14 cellular contexts compared by ENCODE assay signal in the genomic region with DNA sequence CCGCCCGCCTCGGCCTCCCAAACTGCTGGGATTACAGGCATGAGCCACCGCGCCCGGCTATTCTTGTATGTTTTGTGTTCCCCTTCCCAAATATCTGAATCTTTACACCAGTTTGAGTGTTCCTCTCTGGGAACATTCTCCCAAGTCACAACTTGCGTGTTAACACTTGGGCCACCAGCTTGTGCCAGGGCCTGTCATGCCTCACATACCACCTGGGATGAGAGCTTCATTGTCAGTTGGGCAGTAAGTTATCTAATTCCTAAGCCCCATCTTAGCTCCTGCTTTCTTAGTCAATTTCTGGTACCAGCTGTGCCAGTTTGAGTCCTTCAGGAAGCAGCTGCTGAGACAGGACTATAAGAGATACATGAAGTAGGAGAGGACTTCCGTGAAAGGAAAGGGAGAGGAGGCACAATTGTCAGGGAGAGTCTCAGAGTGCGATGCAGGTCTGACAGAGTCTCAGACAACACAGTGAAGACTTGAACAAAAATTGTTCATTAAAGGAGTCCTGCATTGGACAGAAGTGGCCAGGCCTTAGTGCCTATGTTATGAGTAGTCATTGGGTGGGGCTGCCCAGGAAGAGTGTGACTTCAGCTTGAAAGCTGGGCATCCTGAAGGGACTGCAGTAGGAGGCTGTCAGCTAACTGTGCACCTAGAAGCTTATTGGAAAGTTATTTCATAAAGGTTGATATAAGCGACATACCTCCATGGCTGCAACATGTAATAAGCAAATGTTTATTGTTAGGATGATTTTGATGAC. TPM values are rescaled to one million over a fixed set of nuclear protein-coding genes. Genes with fewer than 3 reads are reported as not detected.
DNase-seq lines count a peak whose midpoint lies in the region; TF ChIP-seq lines count a peak whose summit lies in the region.
"Had no signal": no experiment of that assay in that cellular context is flagged by ENCODE, and none has a peak within 500 bp of the region (broad histone marks: within the 10 kb centered on the region; RNA-seq: fewer than 3 reads in every experiment).

No MANE protein-coding gene starts in this region.

- no peaks in the 10 kb centered on the region for H3K9me3 Mint-ChIP-seq in MCF 10A (ENCODE audit: unreplicated experiment)
- H3K9me3 Mint-ChIP-seq: activated B cell treated with CpG ODN at 0.5 μM for 24 hours; activated naive CD4-positive, alpha-beta T cell treated with anti-CD3 and anti-CD28 coated beads for 36 hours had no signal

- peak; percentile 43 for DNase-seq in MCF 10A (ENCODE audit: unreplicated experiment)
- DNase-seq in breast epithelium (ENCODE audit: low spot score in 2 of 2), result no peak
- DNase-seq in RWPE1 (ENCODE audit: low spot score), result peak; percentile 61
- peak; percentile 50 for DNase-seq in fibroblast of mammary gland (ENCODE audit: low read depth)
- DNase-seq in nucleus accumbens (lab: John Stamatoyannopoulos, UW), result no peak
- no peak for DNase-seq in OCI-M1 (lab: John Stamatoyannopoulos, UW)
- no peak for DNase-seq in Karpas-422
- DNase-seq: activated B cell treated with CpG ODN at 0.5 μM for 24 hours; activated naive CD4-positive, alpha-beta T cell treated with anti-CD3 and anti-CD28 coated beads for 36 hours; islet precursor cell; naive thymus-derived CD4-positive, alpha-beta T cell; NCI-H1092 had no signal

- POLR2A ChIA-PET in MCF 10A (lab: Yijun Ruan, JAX), result interaction anchor here (0.5 to 1.6 kb wide), 4 partner anchors 16 to 1675 kb away, joined by 3 to 7 read pairs (median 3); no protein-coding TSS in a partner anchor
- POLR2A ChIA-PET in RWPE1 (lab: Yijun Ruan, JAX; ENCODE audit: low non-redundant PET), result no interaction called here

- 96% methylated on average over 10 of the region's 10 CpGs for WGBS in urinary bladder

- BruUV-seq in MCF 10A (replicated peaks; lab: Mats Ljungman, UMichigan), result no TSS peak

- no peak overlapping the region for H2AFZ ChIP-seq in Karpas-422 (ENCODE audit: low read length)

- no peak overlapping the region for H3K9ac ChIP-seq in Karpas-422 (ENCODE audit: low read length)

- H3K79me2 ChIP-seq in Karpas-422 (ENCODE audit: low read length), result no peaks in the 10 kb centered on the region

- peaks cover 20% of the 10 kb centered on the region for H3K4me1 Mint-ChIP-seq in MCF 10A (ENCODE audit: insufficient read depth, unreplicated experiment)
- H3K4me1 Mint-ChIP-seq: activated B cell treated with CpG ODN at 0.5 μM for 24 hours had no signal

- no peaks in the 10 kb centered on the region for H3K36me3 ChIP-seq in breast epithelium
- no peaks in the 10 kb centered on the region for H3K36me3 ChIP-seq in urinary bladder (ENCODE audit: insufficient read depth)
- no peaks in the 10 kb centered on the region for H3K36me3 ChIP-seq in Karpas-422 (ENCODE audit: insufficient read depth, low read length)
- H3K36me3 ChIP-seq: cardiac muscle cell had no signal

- no peaks in the 10 kb centered on the region for H3K9me3 ChIP-seq in breast epithelium
- H3K9me3 ChIP-seq in Karpas-422 (ENCODE audit: low read length), result no peaks in the 10 kb centered on the region

- no peaks in the 10 kb centered on the region for H3K27me3 ChIP-seq in breast epithelium
- H3K27me3 ChIP-seq in Karpas-422 (ENCODE audit: low read length), result no peaks in the 10 kb centered on the region
- H3K27me3 ChIP-seq: cardiac muscle cell had no signal

- no peak overlapping the region for H3K4me2 ChIP-seq in Karpas-422 (ENCODE audit: low read depth, low read length, poor library complexity, severe bottlenecking)

- intact Hi-C loops in MCF 10A (cut with micrococcal nuclease) (no loop called here), breast epithelium (cut with DNase I; ENCODE audit: low total_unique reads) (no loop called here)

- no peak for TF ChIP-seq POLR2A in breast epithelium (IDR thresholded peaks at IDR 0.05)

- peaks cover 6% of the 10 kb centered on the region for H3K36me3 Mint-ChIP-seq in MCF 10A (ENCODE audit: insufficient read depth, unreplicated experiment)

- H3K4me3 ChIP-seq in breast epithelium (no peak overlapping the region), fibroblast of mammary gland (ENCODE audit: control insufficient read depth, low read depth, low read length) (no peak overlapping the region), urinary bladder (ENCODE audit: low read depth, low read length) (no peak overlapping the region), Karpas-422 (ENCODE audit: low read length) (no peak overlapping the region)
- H3K4me3 ChIP-seq: cardiac muscle cell had no signal

- peaks cover 4% of the 10 kb centered on the region; the same call in 1 of the 2 replicates for H4K20me1 ChIP-seq in Karpas-422 (ENCODE audit: insufficient read depth, low read depth, low read length)

- no peak overlapping the region for H3K4me3 Mint-ChIP-seq in MCF 10A (ENCODE audit: unreplicated experiment)
- H3K4me3 Mint-ChIP-seq: activated B cell treated with CpG ODN at 0.5 μM for 24 hours; activated naive CD4-positive, alpha-beta T cell treated with anti-CD3 and anti-CD28 coated beads for 36 hours; naive thymus-derived CD4-positive, alpha-beta T cell had no signal

- H3K27me3 Mint-ChIP-seq in MCF 10A (ENCODE audit: insufficient read depth, unreplicated experiment), result no peaks in the 10 kb centered on the region

- H3K9me2 ChIP-seq in Karpas-422 (replicated peaks; ENCODE audit: insufficient read depth, low read length), result no peaks in the 10 kb centered on the region

- H3K27ac ChIP-seq in breast epithelium, result no peak overlapping the region
- peak overlapping the region; percentile 27; the same call in 1 of the 2 replicates for H3K27ac ChIP-seq in RWPE1
- H3K27ac ChIP-seq in urinary bladder (ENCODE audit: low read depth), result peak overlapping the region; percentile 47
- H3K27ac ChIP-seq in Karpas-422 (ENCODE audit: low read length), result no peak overlapping the region
- H3K27ac ChIP-seq: cardiac muscle cell had no signal

- H3K4me1 ChIP-seq in breast epithelium (no peaks in the 10 kb centered on the region), urinary bladder (ENCODE audit: insufficient read depth) (peaks cover 2% of the 10 kb centered on the region), Karpas-422 (ENCODE audit: low read length) (no peaks in the 10 kb centered on the region)

- CTCF ChIA-PET in MCF 10A (lab: Yijun Ruan, JAX), result interaction anchor here (0.7 to 0.9 kb wide), 2 partner anchors 17 to 91 kb away, joined by 3 to 7 read pairs; a partner anchor contains a TSS
- CTCF ChIA-PET in RWPE1 (lab: Yijun Ruan, JAX), result interaction anchor here (0.6 to 0.7 kb wide), 3 partner anchors 15 to 246 kb away, joined by 3 to 4 read pairs (median 4); a partner anchor contains a TSS

- no peak for TF ChIP-seq CTCF in MCF 10A (IDR thresholded peaks at IDR 0.05; ENCODE audit: unreplicated experiment)
- TF ChIP-seq CTCF in breast epithelium (IDR thresholded peaks at IDR 0.05), result no peak
- no peak for TF ChIP-seq CTCF in RWPE1 (conservative IDR thresholded peaks at IDR 0.05; ENCODE audit: low read depth)
- no peak for TF ChIP-seq CTCF in fibroblast of mammary gland (conservative IDR thresholded peaks at IDR 0.05; ENCODE audit: control insufficient read depth, insufficient read depth, low read depth, low read length)

- H3K27ac Mint-ChIP-seq in MCF 10A (ENCODE audit: low read depth, unreplicated experiment), result peak overlapping the region; percentile 57
- H3K27ac Mint-ChIP-seq: activated B cell treated with CpG ODN at 0.5 μM for 24 hours; activated naive CD4-positive, alpha-beta T cell treated with anti-CD3 and anti-CD28 coated beads for 36 hours; naive thymus-derived CD4-positive, alpha-beta T cell had no signal

RNA-seq across cellular contexts. Expression of a gene that starts 17.3 kb away (rescaled TPM):
- total RNA-seq in MCF 10A (2022) (21.9 and 23.9 TPM in 2 replicates), breast epithelium (10 to 100 TPM; 31.1 to 44.3 (median 32.8) TPM), urinary bladder (73.5 TPM)
- 13.1 TPM for polyA plus RNA-seq in urinary bladder
- 1.6 and 2.2 TPM in 2 replicates for total RNA-seq in Karpas-422 (2014; rRNA removed; shearing (Covaris generic); ENCODE audit: low replicate concordance)

Comparison
In these comparisons a context has a peak if more than half of its experiments do, and no peak if none do; other contexts are left out.
1. DNase-seq: peak in MCF 10A (single experiment), RWPE1 (single experiment) and fibroblast of mammary gland (single experiment); none in breast epithelium (0 of 2), nucleus accumbens (0 of 56), OCI-M1 (single experiment) and Karpas-422 (single experiment).
2. H3K27ac ChIP-seq: peak in RWPE1 (single experiment) and urinary bladder (single experiment); none in breast epithelium (0 of 2) and Karpas-422 (single experiment).